ENCODE assay signal across 13 cellular contexts in the genomic region with DNA sequence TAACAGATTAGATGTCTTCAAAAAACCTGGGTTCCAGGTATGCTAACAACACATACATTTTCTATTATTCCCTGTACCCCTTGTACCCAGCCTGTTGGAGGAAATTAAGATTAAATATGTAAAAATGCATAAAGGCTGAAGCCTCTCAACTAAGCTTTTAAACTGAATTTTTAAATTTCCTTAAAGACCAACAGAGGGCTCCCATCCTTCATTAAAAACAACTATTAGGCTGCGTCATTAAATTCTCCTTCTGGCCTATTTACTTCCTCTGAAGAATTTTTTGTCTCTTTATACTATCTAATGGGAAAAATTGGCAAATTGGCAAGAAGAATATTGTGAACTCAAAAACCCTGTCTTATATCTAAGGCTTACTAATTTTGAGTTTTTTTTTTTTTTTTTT. TPM values are rescaled to one million over a fixed set of nuclear protein-coding genes. Genes with fewer than 3 reads are reported as not detected.
DNase-seq lines count a peak whose midpoint lies in the region; ATAC-seq and TF ChIP-seq lines count a peak whose summit lies in the region.
"Had no signal": no experiment of that assay in that cellular context is flagged by ENCODE, and none has a peak within 500 bp of the region (broad histone marks: within the 10 kb centered on the region; RNA-seq: fewer than 3 reads in every experiment).

No MANE protein-coding gene starts in this region.

- H3K4me3 ChIP-seq in AG04450 (ENCODE audit: low read depth, low read length) (no peak overlapping the region), ascending aorta (no peak overlapping the region)

- POLR2A ChIA-PET in AG04450 (lab: Yijun Ruan, JAX) (interaction anchor here (0.6 kb wide), 1 partner anchor 67 kb away, joined by 3 read pairs; no protein-coding TSS in a partner anchor), HEK293T (lab: Yijun Ruan, JAX) (no interaction called here)

- no peaks in the 10 kb centered on the region for H3K4me1 ChIP-seq in ascending aorta

- H3K36me3 ChIP-seq in ascending aorta: peaks cover 23 to 70% of the 10 kb centered on the region in 2 donors

- H3K9me3 ChIP-seq in AG04450 (ENCODE audit: control insufficient read depth, insufficient read depth, low read length) (no peaks in the 10 kb centered on the region), ascending aorta (no peaks in the 10 kb centered on the region)

- no peak overlapping the region for H3K27ac ChIP-seq in AG04450 (ENCODE audit: low read depth, low read length)
- H3K27ac ChIP-seq in ascending aorta: no peak overlapping the region

- H3K27me3 ChIP-seq in AG04450 (ENCODE audit: control insufficient read depth, insufficient read depth, low read length) (no peaks in the 10 kb centered on the region), ascending aorta (no peaks in the 10 kb centered on the region)

- TF ChIP-seq CTCF in AG04450 (IDR thresholded peaks at IDR 0.05; ENCODE audit: low read depth, low read length) (peak; percentile 39), ascending aorta (IDR thresholded peaks at IDR 0.05) (peak; percentile 24 to 46 (median 35))

- ATAC-seq in HG03025 (IDR thresholded peaks at IDR 0.05; ENCODE audit: low FRiP score, unreplicated experiment): no peak

- CTCF ChIA-PET in AG04450 (lab: Charles Lee): interaction anchor here (1.0 to 3.8 kb wide), 5 partner anchors 12 to 105 kb away, joined by 3 to 24 read pairs (median 4); partner anchors contain the start of gene ASB8
- CTCF ChIA-PET in HEK293T (lab: Yijun Ruan, JAX): interaction anchor here (1.0 to 1.5 kb wide), 3 partner anchors 74 to 106 kb away, joined by 4 to 11 read pairs (median 9); no protein-coding TSS in a partner anchor

- no peak for DNase-seq in AG04450 (ENCODE audit: low read depth, low spot score)
- peak; percentile 26 for DNase-seq in HCEC 1CT
- DNase-seq in ascending aorta (ENCODE audit: low spot score in 2 of 2): no peak
- DNase-seq in left kidney (ENCODE audit: low read depth, low spot score): peak; percentile 39
- DNase-seq in effector CD4-positive, alpha-beta T cell: no peak
- DNase-seq in HEK293T (ENCODE audit: extremely low spot score): no peak
- no peak for DNase-seq in activated gamma-delta T cell treated with Interleukin-2 at 50 U/mL for 16 hours
- DNase-seq: activated naive CD4-positive, alpha-beta T cell; glutamatergic neuron; H7; stimulated activated naive CD4-positive, alpha-beta T cell; T-helper 1 cell had no signal

- intact Hi-C loops in ascending aorta (cut with DNase I): loop anchor here (2.0 kb wide), 1 partner anchor 105 kb away; no protein-coding TSS in a partner anchor

TF ChIP-seq in HEK293T, 16 proteins besides CTCF, POLR2A, EP300 and RAD21:
- TF ChIP-seq FOXK2 (IDR thresholded peaks at IDR 0.05): no peak
- TF ChIP-seq SUZ12 (IDR thresholded peaks at IDR 0.05): no peak
- no peak for TF ChIP-seq BHLHE40 (IDR thresholded peaks at IDR 0.05; ENCODE audit: borderline replicate concordance)
- no peak for TF ChIP-seq FOXM1 (IDR thresholded peaks at IDR 0.05; ENCODE audit: borderline replicate concordance)
- no peak for TF ChIP-seq LEF1 (IDR thresholded peaks at IDR 0.05; ENCODE audit: borderline replicate concordance)

RNA-seq across cellular contexts. Expression of gene SENP1, which starts 21.8 kb away (rescaled TPM):
- 23.4 and 26.4 TPM in 2 replicates for polyA plus RNA-seq in AG04450 (2011; rRNA removed)
- polyA minus RNA-seq in AG04450 (2011; rRNA and poly(A)+ RNA removed): 23.2 and 31.6 TPM in 2 replicates
- total RNA-seq in ascending aorta: 11.3 TPM

RNA-seq across cellular contexts. Expression of gene PFKM, which starts 35.1 kb away (rescaled TPM):
- polyA plus RNA-seq in AG04450 (2011; rRNA removed): 58.4 and 62.1 TPM in 2 replicates
- polyA minus RNA-seq in AG04450 (2011; rRNA and poly(A)+ RNA removed): 59.3 and 71.8 TPM in 2 replicates
- 19.6 TPM for total RNA-seq in ascending aorta

Comparison
In these comparisons a context has a peak if more than half of its experiments do, and no peak if none do; other contexts are left out.
1. DNase-seq: peak in HCEC 1CT (single experiment) and left kidney (single experiment); none in AG04450 (single experiment), ascending aorta (0 of 2), effector CD4-positive, alpha-beta T cell (single experiment), HEK293T (single experiment) and activated gamma-delta T cell treated with Interleukin-2 at 50 U/mL for 16 hours (single experiment).